In the genomic region with DNA sequence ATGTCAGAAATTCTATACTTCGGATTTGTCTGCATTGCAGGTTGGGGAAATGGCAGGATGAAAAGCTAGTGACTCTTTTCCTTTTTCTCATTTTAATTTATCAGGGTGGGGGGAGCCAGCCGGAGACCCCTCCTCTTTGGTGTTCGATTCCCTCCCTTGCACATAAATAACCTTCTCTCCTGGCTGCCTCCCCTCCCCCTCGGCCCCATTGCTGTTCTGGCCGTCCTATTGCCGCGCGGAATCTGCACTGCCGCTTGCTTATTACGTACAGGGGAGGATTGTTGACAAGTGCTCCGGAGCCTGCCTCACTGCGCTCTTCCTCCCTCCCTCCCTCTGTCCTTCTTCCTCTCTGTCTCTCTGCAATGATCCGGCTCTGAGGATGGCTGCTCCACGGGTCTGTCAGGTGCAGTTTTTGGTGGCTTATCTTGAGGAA, we compare ENCODE assay signal across 1 cellular context.
TF ChIP-seq lines count a peak whose summit lies in the region.

No MANE protein-coding gene starts in this region.

TF ChIP-seq in K562, 482 proteins besides CTCF, POLR2A, EP300 and RAD21 (continued from another document and continues in another):
- TF ChIP-seq, protein P1, sequence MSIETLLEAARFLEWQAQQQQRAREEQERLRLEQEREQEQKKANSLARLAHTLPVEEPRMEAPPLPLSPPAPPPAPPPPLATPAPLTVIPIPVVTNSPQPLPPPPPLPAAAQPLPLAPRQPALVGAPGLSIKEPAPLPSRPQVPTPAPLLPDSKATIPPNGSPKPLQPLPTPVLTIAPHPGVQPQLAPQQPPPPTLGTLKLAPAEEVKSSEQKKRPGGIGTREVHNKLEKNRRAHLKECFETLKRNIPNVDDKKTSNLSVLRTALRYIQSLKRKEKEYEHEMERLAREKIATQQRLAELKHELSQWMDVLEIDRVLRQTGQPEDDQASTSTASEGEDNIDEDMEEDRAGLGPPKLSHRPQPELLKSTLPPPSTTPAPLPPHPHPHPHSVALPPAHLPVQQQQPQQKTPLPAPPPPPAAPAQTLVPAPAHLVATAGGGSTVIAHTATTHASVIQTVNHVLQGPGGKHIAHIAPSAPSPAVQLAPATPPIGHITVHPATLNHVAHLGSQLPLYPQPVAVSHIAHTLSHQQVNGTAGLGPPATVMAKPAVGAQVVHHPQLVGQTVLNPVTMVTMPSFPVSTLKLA (conservative IDR thresholded peaks at IDR 0.05) = 0 out of 4 replicates have a peak, but pooled peaks of 1 of the 2 experiments have one; percentile 5
- TF ChIP-seq, protein P2, sequence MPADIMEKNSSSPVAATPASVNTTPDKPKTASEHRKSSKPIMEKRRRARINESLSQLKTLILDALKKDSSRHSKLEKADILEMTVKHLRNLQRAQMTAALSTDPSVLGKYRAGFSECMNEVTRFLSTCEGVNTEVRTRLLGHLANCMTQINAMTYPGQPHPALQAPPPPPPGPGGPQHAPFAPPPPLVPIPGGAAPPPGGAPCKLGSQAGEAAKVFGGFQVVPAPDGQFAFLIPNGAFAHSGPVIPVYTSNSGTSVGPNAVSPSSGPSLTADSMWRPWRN (IDR thresholded peaks at IDR 0.05; ENCODE audit: low read depth) = no peak
- TF ChIP-seq ETV5 (CRISPR knock-in tag; IDR thresholded peaks at IDR 0.05; ENCODE audit: low read depth) (no peak), CREB1 (IDR thresholded peaks at IDR 0.05) (peak; percentile 93), CREB1 (CRISPR knock-in tag; IDR thresholded peaks at IDR 0.05) (peak; percentile 75; the same call in 1 of the 2 replicates), C11orf30 (IDR thresholded peaks at IDR 0.05; ENCODE audit: low read depth) (no peak), POLR3A (IDR thresholded peaks at IDR 0.05; ENCODE audit: borderline replicate concordance, extremely low read depth, insufficient read depth, insufficient read length) (no peak), MEF2A (IDR thresholded peaks at IDR 0.05; ENCODE audit: control insufficient read depth, low read depth, low read length) (no peak), ZNF140 (CRISPR knock-in tag; IDR thresholded peaks at IDR 0.05) (no peak), ZNF57 (CRISPR knock-in tag; IDR thresholded peaks at IDR 0.05) (no peak), HDAC8 (tag; IDR thresholded peaks at IDR 0.05) (no peak), ZNF347 (CRISPR knock-in tag; IDR thresholded peaks at IDR 0.05; ENCODE audit: low read depth) (no peak), CEBPG (CRISPR knock-in tag; IDR thresholded peaks at IDR 0.05) (peak; percentile 36; the same call in 1 of the 2 replicates), CEBPG (tag; conservative IDR thresholded peaks at IDR 0.05 in 1 of 2, IDR thresholded peaks at IDR 0.05 in 1 of 2) (no peak), MCM3 (IDR thresholded peaks at IDR 0.05) (no peak), POLR2AphosphoS2 (IDR thresholded peaks at IDR 0.05; ENCODE audit: low read length) (no peak), TGIF2 (CRISPR knock-in tag; IDR thresholded peaks at IDR 0.05) (no peak), ZNF224 (CRISPR knock-in tag; IDR thresholded peaks at IDR 0.05) (no peak), ZNF121 (CRISPR knock-in tag; conservative IDR thresholded peaks at IDR 0.05) (no peak), ZNF445 (CRISPR knock-in tag; IDR thresholded peaks at IDR 0.05; ENCODE audit: low read depth) (no peak), RFX5 (IDR thresholded peaks at IDR 0.05; ENCODE audit: low read depth, low read length) (no peak), ZSCAN32 (CRISPR knock-in tag; IDR thresholded peaks at IDR 0.05) (no peak), RBM34 (IDR thresholded peaks at IDR 0.05; ENCODE audit: borderline replicate concordance, insufficient read depth, low read length) (no peak), ZNF699 (CRISPR knock-in tag; IDR thresholded peaks at IDR 0.05; ENCODE audit: insufficient replicate concordance) (no peak), TBL1XR1 (IDR thresholded peaks at IDR 0.05; ENCODE audit: low read length in 2 of 2) (0 out of 4 replicates have a peak, but pooled peaks of 1 of the 2 experiments have one; percentile 27), FOXJ2 (tag; IDR thresholded peaks at IDR 0.05) (no peak), RBFOX2 (IDR thresholded peaks at IDR 0.05; ENCODE audit: low read depth, low read length) (no peak), HMGN3 (IDR thresholded peaks at IDR 0.05; ENCODE audit: borderline replicate concordance, extremely low read depth, insufficient read length, low read depth, low read length) (no peak), ZNF41 (CRISPR knock-in tag; conservative IDR thresholded peaks at IDR 0.05) (no peak)
- TF ChIP-seq, protein P3, sequence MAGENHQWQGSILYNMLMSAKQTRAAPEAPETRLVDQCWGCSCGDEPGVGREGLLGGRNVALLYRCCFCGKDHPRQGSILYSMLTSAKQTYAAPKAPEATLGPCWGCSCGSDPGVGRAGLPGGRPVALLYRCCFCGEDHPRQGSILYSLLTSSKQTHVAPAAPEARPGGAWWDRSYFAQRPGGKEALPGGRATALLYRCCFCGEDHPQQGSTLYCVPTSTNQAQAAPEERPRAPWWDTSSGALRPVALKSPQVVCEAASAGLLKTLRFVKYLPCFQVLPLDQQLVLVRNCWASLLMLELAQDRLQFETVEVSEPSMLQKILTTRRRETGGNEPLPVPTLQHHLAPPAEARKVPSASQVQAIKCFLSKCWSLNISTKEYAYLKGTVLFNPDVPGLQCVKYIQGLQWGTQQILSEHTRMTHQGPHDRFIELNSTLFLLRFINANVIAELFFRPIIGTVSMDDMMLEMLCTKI (IDR thresholded peaks at IDR 0.05; ENCODE audit: partially characterized antibody) = no peak
- TF ChIP-seq, protein P4, sequence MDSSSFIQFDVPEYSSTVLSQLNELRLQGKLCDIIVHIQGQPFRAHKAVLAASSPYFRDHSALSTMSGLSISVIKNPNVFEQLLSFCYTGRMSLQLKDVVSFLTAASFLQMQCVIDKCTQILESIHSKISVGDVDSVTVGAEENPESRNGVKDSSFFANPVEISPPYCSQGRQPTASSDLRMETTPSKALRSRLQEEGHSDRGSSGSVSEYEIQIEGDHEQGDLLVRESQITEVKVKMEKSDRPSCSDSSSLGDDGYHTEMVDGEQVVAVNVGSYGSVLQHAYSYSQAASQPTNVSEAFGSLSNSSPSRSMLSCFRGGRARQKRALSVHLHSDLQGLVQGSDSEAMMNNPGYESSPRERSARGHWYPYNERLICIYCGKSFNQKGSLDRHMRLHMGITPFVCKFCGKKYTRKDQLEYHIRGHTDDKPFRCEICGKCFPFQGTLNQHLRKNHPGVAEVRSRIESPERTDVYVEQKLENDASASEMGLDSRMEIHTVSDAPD (CRISPR knock-in tag; IDR thresholded peaks at IDR 0.05) = no peak
- TF ChIP-seq, protein P5, sequence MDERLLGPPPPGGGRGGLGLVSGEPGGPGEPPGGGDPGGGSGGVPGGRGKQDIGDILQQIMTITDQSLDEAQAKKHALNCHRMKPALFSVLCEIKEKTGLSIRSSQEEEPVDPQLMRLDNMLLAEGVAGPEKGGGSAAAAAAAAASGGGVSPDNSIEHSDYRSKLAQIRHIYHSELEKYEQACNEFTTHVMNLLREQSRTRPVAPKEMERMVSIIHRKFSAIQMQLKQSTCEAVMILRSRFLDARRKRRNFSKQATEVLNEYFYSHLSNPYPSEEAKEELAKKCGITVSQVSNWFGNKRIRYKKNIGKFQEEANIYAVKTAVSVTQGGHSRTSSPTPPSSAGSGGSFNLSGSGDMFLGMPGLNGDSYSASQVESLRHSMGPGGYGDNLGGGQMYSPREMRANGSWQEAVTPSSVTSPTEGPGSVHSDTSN (CRISPR knock-in tag; IDR thresholded peaks at IDR 0.05; ENCODE audit: low read depth) = no peak
- TF ChIP-seq, protein P5 (tag; conservative IDR thresholded peaks at IDR 0.05; ENCODE audit: low read depth) = peak; percentile 52
- TF ChIP-seq, protein P6, sequence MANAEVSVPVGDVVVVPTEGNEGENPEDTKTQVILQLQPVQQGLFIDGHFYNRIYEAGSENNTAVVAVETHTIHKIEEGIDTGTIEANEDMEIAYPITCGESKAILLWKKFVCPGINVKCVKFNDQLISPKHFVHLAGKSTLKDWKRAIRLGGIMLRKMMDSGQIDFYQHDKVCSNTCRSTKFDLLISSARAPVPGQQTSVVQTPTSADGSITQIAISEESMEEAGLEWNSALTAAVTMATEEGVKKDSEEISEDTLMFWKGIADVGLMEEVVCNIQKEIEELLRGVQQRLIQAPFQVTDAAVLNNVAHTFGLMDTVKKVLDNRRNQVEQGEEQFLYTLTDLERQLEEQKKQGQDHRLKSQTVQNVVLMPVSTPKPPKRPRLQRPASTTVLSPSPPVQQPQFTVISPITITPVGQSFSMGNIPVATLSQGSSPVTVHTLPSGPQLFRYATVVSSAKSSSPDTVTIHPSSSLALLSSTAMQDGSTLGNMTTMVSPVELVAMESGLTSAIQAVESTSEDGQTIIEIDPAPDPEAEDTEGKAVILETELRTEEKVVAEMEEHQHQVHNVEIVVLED (CRISPR knock-in tag; IDR thresholded peaks at IDR 0.05) = no peak
- TF ChIP-seq, protein P7, sequence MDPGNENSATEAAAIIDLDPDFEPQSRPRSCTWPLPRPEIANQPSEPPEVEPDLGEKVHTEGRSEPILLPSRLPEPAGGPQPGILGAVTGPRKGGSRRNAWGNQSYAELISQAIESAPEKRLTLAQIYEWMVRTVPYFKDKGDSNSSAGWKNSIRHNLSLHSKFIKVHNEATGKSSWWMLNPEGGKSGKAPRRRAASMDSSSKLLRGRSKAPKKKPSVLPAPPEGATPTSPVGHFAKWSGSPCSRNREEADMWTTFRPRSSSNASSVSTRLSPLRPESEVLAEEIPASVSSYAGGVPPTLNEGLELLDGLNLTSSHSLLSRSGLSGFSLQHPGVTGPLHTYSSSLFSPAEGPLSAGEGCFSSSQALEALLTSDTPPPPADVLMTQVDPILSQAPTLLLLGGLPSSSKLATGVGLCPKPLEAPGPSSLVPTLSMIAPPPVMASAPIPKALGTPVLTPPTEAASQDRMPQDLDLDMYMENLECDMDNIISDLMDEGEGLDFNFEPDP (CRISPR knock-in tag; IDR thresholded peaks at IDR 0.05) = no peak
- TF ChIP-seq, protein P8, sequence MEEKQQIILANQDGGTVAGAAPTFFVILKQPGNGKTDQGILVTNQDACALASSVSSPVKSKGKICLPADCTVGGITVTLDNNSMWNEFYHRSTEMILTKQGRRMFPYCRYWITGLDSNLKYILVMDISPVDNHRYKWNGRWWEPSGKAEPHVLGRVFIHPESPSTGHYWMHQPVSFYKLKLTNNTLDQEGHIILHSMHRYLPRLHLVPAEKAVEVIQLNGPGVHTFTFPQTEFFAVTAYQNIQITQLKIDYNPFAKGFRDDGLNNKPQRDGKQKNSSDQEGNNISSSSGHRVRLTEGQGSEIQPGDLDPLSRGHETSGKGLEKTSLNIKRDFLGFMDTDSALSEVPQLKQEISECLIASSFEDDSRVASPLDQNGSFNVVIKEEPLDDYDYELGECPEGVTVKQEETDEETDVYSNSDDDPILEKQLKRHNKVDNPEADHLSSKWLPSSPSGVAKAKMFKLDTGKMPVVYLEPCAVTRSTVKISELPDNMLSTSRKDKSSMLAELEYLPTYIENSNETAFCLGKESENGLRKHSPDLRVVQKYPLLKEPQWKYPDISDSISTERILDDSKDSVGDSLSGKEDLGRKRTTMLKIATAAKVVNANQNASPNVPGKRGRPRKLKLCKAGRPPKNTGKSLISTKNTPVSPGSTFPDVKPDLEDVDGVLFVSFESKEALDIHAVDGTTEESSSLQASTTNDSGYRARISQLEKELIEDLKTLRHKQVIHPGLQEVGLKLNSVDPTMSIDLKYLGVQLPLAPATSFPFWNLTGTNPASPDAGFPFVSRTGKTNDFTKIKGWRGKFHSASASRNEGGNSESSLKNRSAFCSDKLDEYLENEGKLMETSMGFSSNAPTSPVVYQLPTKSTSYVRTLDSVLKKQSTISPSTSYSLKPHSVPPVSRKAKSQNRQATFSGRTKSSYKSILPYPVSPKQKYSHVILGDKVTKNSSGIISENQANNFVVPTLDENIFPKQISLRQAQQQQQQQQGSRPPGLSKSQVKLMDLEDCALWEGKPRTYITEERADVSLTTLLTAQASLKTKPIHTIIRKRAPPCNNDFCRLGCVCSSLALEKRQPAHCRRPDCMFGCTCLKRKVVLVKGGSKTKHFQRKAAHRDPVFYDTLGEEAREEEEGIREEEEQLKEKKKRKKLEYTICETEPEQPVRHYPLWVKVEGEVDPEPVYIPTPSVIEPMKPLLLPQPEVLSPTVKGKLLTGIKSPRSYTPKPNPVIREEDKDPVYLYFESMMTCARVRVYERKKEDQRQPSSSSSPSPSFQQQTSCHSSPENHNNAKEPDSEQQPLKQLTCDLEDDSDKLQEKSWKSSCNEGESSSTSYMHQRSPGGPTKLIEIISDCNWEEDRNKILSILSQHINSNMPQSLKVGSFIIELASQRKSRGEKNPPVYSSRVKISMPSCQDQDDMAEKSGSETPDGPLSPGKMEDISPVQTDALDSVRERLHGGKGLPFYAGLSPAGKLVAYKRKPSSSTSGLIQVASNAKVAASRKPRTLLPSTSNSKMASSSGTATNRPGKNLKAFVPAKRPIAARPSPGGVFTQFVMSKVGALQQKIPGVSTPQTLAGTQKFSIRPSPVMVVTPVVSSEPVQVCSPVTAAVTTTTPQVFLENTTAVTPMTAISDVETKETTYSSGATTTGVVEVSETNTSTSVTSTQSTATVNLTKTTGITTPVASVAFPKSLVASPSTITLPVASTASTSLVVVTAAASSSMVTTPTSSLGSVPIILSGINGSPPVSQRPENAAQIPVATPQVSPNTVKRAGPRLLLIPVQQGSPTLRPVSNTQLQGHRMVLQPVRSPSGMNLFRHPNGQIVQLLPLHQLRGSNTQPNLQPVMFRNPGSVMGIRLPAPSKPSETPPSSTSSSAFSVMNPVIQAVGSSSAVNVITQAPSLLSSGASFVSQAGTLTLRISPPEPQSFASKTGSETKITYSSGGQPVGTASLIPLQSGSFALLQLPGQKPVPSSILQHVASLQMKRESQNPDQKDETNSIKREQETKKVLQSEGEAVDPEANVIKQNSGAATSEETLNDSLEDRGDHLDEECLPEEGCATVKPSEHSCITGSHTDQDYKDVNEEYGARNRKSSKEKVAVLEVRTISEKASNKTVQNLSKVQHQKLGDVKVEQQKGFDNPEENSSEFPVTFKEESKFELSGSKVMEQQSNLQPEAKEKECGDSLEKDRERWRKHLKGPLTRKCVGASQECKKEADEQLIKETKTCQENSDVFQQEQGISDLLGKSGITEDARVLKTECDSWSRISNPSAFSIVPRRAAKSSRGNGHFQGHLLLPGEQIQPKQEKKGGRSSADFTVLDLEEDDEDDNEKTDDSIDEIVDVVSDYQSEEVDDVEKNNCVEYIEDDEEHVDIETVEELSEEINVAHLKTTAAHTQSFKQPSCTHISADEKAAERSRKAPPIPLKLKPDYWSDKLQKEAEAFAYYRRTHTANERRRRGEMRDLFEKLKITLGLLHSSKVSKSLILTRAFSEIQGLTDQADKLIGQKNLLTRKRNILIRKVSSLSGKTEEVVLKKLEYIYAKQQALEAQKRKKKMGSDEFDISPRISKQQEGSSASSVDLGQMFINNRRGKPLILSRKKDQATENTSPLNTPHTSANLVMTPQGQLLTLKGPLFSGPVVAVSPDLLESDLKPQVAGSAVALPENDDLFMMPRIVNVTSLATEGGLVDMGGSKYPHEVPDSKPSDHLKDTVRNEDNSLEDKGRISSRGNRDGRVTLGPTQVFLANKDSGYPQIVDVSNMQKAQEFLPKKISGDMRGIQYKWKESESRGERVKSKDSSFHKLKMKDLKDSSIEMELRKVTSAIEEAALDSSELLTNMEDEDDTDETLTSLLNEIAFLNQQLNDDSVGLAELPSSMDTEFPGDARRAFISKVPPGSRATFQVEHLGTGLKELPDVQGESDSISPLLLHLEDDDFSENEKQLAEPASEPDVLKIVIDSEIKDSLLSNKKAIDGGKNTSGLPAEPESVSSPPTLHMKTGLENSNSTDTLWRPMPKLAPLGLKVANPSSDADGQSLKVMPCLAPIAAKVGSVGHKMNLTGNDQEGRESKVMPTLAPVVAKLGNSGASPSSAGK (IDR thresholded peaks at IDR 0.05) = no peak
